Comparison of ENCODE assay signal across 8 cellular contexts in the genomic region with DNA sequence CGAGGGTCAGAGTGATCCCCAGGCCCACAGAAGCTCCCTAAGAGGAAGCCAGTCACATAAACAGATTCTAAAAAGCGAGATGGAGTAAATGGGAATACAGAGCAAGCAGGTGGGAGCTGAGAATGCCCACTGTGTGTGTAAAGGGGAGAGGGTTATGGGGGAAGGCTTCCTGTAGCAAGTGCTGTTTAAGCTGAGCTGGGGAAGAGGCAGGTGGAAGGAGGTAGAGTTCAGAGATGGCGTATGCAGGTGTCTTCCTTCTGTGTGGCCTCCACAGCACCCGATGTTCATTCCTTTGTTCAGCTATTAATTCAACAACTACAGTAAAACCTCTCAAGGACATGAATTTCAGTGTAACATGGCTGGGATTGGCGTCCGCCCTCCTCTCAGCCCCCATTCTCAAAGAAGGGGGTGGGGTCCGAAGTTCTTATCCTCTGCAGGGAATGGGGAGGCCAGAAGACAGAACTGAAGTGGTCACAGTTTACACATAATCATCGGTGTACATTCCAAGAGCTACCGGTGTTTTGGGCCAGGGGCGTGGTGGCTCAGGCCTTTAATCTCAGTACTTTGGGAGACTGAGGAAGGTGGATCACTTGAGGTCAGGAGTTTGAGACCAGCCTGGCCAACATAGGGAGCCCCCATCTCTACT. TPM values are rescaled to one million over a fixed set of nuclear protein-coding genes. Genes with fewer than 3 reads are reported as not detected.
DNase-seq lines count a peak whose midpoint lies in the region; ATAC-seq and TF ChIP-seq lines count a peak whose summit lies in the region.

No MANE protein-coding gene starts in this region.

- H3K4me3 ChIP-seq in ascending aorta (peak overlapping the region; percentile 74 to 85), lower leg skin (ENCODE audit: low read depth, poor library complexity, severe bottlenecking) (peak overlapping the region; percentile 97), upper lobe of left lung (peak overlapping the region; percentile 92 to 98 (median 94)), trophoblast cell (ENCODE audit: low read depth, low read length) (no peak overlapping the region)

- H4K8ac ChIP-seq in trophoblast cell (ENCODE audit: low read depth, low read length): no peak overlapping the region

- TF ChIP-seq CTCF in ascending aorta (IDR thresholded peaks at IDR 0.05) (no peak), lower leg skin (IDR thresholded peaks at IDR 0.05) (no peak), upper lobe of left lung (IDR thresholded peaks at IDR 0.05) (no peak)

- no peak overlapping the region for H2AK5ac ChIP-seq in trophoblast cell (ENCODE audit: low read length)

- DNase-seq in activated naive CD4-positive, alpha-beta T cell treated with anti-CD3 and anti-CD28 coated beads, Interleukin-2, amount 50 U/mL, for 72 hours (ENCODE audit: low spot score in 2 of 2): no peak
- DNase-seq in ascending aorta (ENCODE audit: low spot score in 2 of 2) (no peak), lower leg skin (ENCODE audit: low spot score in 2 of 2) (no peak), upper lobe of left lung (no peak), trophoblast cell (no peak)
- no peak for DNase-seq in stimulated activated CD4-positive, alpha-beta T cell treated with anti-CD3 and anti-CD28 coated beads, Interleukin-2, amount 100 ng/mL, for 48 hours

- H3K36me3 ChIP-seq in ascending aorta (peaks cover 0 to under 1% of the 10 kb centered on the region in 2 donors), upper lobe of left lung (peaks cover 0 to 10% (median 0%) of the 10 kb centered on the region in 4 donors), trophoblast cell (ENCODE audit: control insufficient read depth in 1 of 2, insufficient read depth in 2 of 2, low read length in 2 of 2) (no peaks in the 10 kb centered on the region)

- no peaks in the 10 kb centered on the region for H3K27me3 Mint-ChIP-seq in activated naive CD4-positive, alpha-beta T cell treated with anti-CD3 and anti-CD28 coated beads, Interleukin-2, amount 50 U/mL, for 24 hours

- H3K27ac ChIP-seq in ascending aorta: peak overlapping the region; percentile 87 to 88
- H3K27ac ChIP-seq in upper lobe of left lung: peak overlapping the region; percentile 83 to 95 (median 90)
- H3K27ac ChIP-seq in trophoblast cell (ENCODE audit: low read depth, low read length): no peak overlapping the region

- no peak overlapping the region for H3K23ac ChIP-seq in trophoblast cell (ENCODE audit: low read length)

- H3K4me3 Mint-ChIP-seq in activated naive CD4-positive, alpha-beta T cell treated with anti-CD3 and anti-CD28 coated beads, Interleukin-2, amount 50 U/mL, for 24 hours: peak overlapping the region; percentile 94

- no peak overlapping the region for H2BK5ac ChIP-seq in trophoblast cell (ENCODE audit: low read depth, low read length, poor library complexity)

- peaks cover 41% of the 10 kb centered on the region for H3K4me1 Mint-ChIP-seq in activated naive CD4-positive, alpha-beta T cell treated with anti-CD3 and anti-CD28 coated beads, Interleukin-2, amount 50 U/mL, for 24 hours

- no peak overlapping the region for H3K18ac ChIP-seq in trophoblast cell (ENCODE audit: low read length)

- no peak overlapping the region for H3K4ac ChIP-seq in trophoblast cell (ENCODE audit: low read depth, low read length)

- H3K4me2 ChIP-seq in trophoblast cell (ENCODE audit: low read length): no peak overlapping the region

- H3K79me2 ChIP-seq in trophoblast cell (ENCODE audit: control insufficient read depth, insufficient read depth, low read length, poor library complexity): peaks cover 5% of the 10 kb centered on the region

- H2BK12ac ChIP-seq in trophoblast cell (ENCODE audit: low read length): no peak overlapping the region

- no peak for TF ChIP-seq EP300 in upper lobe of left lung (IDR thresholded peaks at IDR 0.05)

- H3K27me3 ChIP-seq in ascending aorta (no peaks in the 10 kb centered on the region), upper lobe of left lung (no peaks in the 10 kb centered on the region), trophoblast cell (ENCODE audit: insufficient read depth, low read length) (no peaks in the 10 kb centered on the region)

- peaks cover 5% of the 10 kb centered on the region for H3K79me1 ChIP-seq in trophoblast cell (ENCODE audit: low read length)

- H3K27ac Mint-ChIP-seq in activated naive CD4-positive, alpha-beta T cell treated with anti-CD3 and anti-CD28 coated beads, Interleukin-2, amount 50 U/mL, for 24 hours: peak overlapping the region; percentile 84
- H3K27ac Mint-ChIP-seq in activated naive CD4-positive, alpha-beta T cell treated with anti-CD3 and anti-CD28 coated beads, Interleukin-2, amount 50 U/mL, for 72 hours: peak overlapping the region in 1 of 2 donors; percentile 86

- TF ChIP-seq POLR2A in lower leg skin (IDR thresholded peaks at IDR 0.05): no peak
- no peak for TF ChIP-seq POLR2A in upper lobe of left lung (IDR thresholded peaks at IDR 0.05)

- H3K9me3 ChIP-seq in ascending aorta (no peaks in the 10 kb centered on the region), upper lobe of left lung (no peaks in the 10 kb centered on the region), trophoblast cell (ENCODE audit: insufficient read depth, low read depth, low read length) (peaks cover 2% of the 10 kb centered on the region)

- intact Hi-C loops in ascending aorta (cut with DNase I): loop anchor here (1.0 to 5.0 kb wide), 3 partner anchors 9 to 1301 kb away; no protein-coding TSS in a partner anchor
- intact Hi-C loops in lower leg skin (cut with DNase I; ENCODE audit: low total_unique reads): no loop called here

- no peak overlapping the region for H2BK120ac ChIP-seq in trophoblast cell (ENCODE audit: insufficient read depth, low read length, poor library complexity)

- no peak overlapping the region for H4K12ac ChIP-seq in trophoblast cell (ENCODE audit: low read depth, low read length)

- H3K9ac ChIP-seq in trophoblast cell (ENCODE audit: low read length): no peak overlapping the region

- no peak overlapping the region for H3K14ac ChIP-seq in trophoblast cell (ENCODE audit: low read length)

- H3K4me1 ChIP-seq in ascending aorta (peaks cover 3 to 54% of the 10 kb centered on the region in 2 donors), upper lobe of left lung (peaks cover 23 to 48% (median 30%) of the 10 kb centered on the region in 4 donors), trophoblast cell (ENCODE audit: control insufficient read depth in 1 of 2, insufficient read depth in 2 of 2, low read length in 2 of 2) (peaks cover 2 to 7% of the 10 kb centered on the region in 2 experiments)

- ATAC-seq in activated naive CD4-positive, alpha-beta T cell treated with anti-CD3 and anti-CD28 coated beads, Interleukin-2, amount 50 U/mL, for 72 hours: no peak
- ATAC-seq in upper lobe of left lung (ENCODE audit: low FRiP score in 2 of 2) (no peak), HG03135 (IDR thresholded peaks at IDR 0.05; ENCODE audit: unreplicated experiment) (no peak)

- peaks cover 4% of the 10 kb centered on the region for H3K36me3 Mint-ChIP-seq in activated naive CD4-positive, alpha-beta T cell treated with anti-CD3 and anti-CD28 coated beads, Interleukin-2, amount 50 U/mL, for 24 hours
- H3K36me3 Mint-ChIP-seq in activated naive CD4-positive, alpha-beta T cell treated with anti-CD3 and anti-CD28 coated beads, Interleukin-2, amount 50 U/mL, for 72 hours: peaks cover 5 to 29% of the 10 kb centered on the region in 2 donors

- no peak overlapping the region for H2AFZ ChIP-seq in trophoblast cell (ENCODE audit: insufficient read depth, low read length, poor library complexity)

- no peaks in the 10 kb centered on the region for H3K9me3 Mint-ChIP-seq in activated naive CD4-positive, alpha-beta T cell treated with anti-CD3 and anti-CD28 coated beads, Interleukin-2, amount 50 U/mL, for 24 hours
- no peaks in the 10 kb centered on the region for H3K9me3 Mint-ChIP-seq in activated naive CD4-positive, alpha-beta T cell treated with anti-CD3 and anti-CD28 coated beads, Interleukin-2, amount 50 U/mL, for 72 hours

- H4K91ac ChIP-seq in trophoblast cell (ENCODE audit: low read depth, low read length): no peak overlapping the region

- WGBS in lower leg skin, 2 donors: 29 to 36% methylated on average over 10 of the region's 10 CpGs
- WGBS in upper lobe of left lung, 2 donors: 52 to 60% methylated on average over 10 of the region's 10 CpGs
- WGBS in trophoblast cell (ENCODE audit: extremely low coverage, insufficient coverage, insufficient read length): no CpG with 5 or more reads among the region's 10 CpGs

RNA-seq across cellular contexts. Expression of gene EEF2K, which starts 1.8 kb away (rescaled TPM):
- total RNA-seq in activated naive CD4-positive, alpha-beta T cell treated with anti-CD3 and anti-CD28 coated beads, Interleukin-2, amount 50 U/mL, for 72 hours: 10 to 100 TPM in 1 of 2 donors, 1 to 10 TPM in 1; 7.8 to 28.1 TPM
- total RNA-seq in ascending aorta: 31.9 TPM
- 100 to 1,000 TPM in 1 of 4 donors, 10 to 100 TPM in 3; 47.8 to 112 (median 73.2) TPM for total RNA-seq in lower leg skin
- 10 to 100 TPM; 16.9 to 48.2 (median 29.2) TPM for total RNA-seq in upper lobe of left lung
- polyA plus RNA-seq in trophoblast cell (2013): 6.4 and 6.7 TPM in 2 replicates

RNA-seq across cellular contexts. Expression of gene SDR42E2, which starts 45.5 kb away (rescaled TPM):
- total RNA-seq in activated naive CD4-positive, alpha-beta T cell treated with anti-CD3 and anti-CD28 coated beads, Interleukin-2, amount 50 U/mL, for 72 hours: under 1 TPM in 1 of 2 donors, not detected in 1; 0.11 TPM
- total RNA-seq in ascending aorta (not detected), lower leg skin (not detected), upper lobe of left lung (under 1 TPM in 3 of 6 donors, not detected in 3; 0.17 to 0.59 (median 0.22) TPM)
- polyA plus RNA-seq in trophoblast cell (2013): 0.04 TPM in 1 of 2 replicates, not detected in the other
